ENCODE assay signal across 1 cellular context in the genomic region with DNA sequence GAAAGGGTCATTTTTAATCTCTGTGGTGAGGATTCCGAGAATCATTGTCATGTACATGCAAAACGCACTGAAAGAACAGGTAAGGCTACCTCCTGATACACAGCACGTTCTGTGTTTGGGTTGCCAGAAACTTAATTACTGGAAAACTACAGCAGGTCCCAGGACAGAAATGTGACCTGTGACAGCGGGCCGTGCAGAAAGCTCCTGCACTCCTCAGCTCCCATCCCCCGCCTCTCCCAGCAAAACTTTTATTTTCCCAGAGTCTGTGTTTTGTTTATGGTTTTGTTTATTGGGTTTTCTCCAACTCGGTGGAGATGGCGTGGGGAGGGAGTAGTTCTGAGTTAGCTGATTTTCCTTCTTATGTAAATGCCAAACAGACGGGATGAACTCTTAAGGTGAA.
TF ChIP-seq lines count a peak whose summit lies in the region.

No MANE protein-coding gene starts in this region.

TF ChIP-seq in SK-N-SH, 30 proteins besides CTCF, POLR2A, EP300 and RAD21 (continued from another document):
- TF ChIP-seq, protein P1, sequence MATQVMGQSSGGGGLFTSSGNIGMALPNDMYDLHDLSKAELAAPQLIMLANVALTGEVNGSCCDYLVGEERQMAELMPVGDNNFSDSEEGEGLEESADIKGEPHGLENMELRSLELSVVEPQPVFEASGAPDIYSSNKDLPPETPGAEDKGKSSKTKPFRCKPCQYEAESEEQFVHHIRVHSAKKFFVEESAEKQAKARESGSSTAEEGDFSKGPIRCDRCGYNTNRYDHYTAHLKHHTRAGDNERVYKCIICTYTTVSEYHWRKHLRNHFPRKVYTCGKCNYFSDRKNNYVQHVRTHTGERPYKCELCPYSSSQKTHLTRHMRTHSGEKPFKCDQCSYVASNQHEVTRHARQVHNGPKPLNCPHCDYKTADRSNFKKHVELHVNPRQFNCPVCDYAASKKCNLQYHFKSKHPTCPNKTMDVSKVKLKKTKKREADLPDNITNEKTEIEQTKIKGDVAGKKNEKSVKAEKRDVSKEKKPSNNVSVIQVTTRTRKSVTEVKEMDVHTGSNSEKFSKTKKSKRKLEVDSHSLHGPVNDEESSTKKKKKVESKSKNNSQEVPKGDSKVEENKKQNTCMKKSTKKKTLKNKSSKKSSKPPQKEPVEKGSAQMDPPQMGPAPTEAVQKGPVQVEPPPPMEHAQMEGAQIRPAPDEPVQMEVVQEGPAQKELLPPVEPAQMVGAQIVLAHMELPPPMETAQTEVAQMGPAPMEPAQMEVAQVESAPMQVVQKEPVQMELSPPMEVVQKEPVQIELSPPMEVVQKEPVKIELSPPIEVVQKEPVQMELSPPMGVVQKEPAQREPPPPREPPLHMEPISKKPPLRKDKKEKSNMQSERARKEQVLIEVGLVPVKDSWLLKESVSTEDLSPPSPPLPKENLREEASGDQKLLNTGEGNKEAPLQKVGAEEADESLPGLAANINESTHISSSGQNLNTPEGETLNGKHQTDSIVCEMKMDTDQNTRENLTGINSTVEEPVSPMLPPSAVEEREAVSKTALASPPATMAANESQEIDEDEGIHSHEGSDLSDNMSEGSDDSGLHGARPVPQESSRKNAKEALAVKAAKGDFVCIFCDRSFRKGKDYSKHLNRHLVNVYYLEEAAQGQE (IDR thresholded peaks at IDR 0.05; ENCODE audit: low read depth, low read length) = no peak
- TF ChIP-seq, protein P2, sequence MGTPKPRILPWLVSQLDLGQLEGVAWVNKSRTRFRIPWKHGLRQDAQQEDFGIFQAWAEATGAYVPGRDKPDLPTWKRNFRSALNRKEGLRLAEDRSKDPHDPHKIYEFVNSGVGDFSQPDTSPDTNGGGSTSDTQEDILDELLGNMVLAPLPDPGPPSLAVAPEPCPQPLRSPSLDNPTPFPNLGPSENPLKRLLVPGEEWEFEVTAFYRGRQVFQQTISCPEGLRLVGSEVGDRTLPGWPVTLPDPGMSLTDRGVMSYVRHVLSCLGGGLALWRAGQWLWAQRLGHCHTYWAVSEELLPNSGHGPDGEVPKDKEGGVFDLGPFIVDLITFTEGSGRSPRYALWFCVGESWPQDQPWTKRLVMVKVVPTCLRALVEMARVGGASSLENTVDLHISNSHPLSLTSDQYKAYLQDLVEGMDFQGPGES (IDR thresholded peaks at IDR 0.05; ENCODE audit: low read depth, low read length) = no peak
- TF ChIP-seq TCF12 (IDR thresholded peaks at IDR 0.05) = no peak
- TF ChIP-seq, protein P3, sequence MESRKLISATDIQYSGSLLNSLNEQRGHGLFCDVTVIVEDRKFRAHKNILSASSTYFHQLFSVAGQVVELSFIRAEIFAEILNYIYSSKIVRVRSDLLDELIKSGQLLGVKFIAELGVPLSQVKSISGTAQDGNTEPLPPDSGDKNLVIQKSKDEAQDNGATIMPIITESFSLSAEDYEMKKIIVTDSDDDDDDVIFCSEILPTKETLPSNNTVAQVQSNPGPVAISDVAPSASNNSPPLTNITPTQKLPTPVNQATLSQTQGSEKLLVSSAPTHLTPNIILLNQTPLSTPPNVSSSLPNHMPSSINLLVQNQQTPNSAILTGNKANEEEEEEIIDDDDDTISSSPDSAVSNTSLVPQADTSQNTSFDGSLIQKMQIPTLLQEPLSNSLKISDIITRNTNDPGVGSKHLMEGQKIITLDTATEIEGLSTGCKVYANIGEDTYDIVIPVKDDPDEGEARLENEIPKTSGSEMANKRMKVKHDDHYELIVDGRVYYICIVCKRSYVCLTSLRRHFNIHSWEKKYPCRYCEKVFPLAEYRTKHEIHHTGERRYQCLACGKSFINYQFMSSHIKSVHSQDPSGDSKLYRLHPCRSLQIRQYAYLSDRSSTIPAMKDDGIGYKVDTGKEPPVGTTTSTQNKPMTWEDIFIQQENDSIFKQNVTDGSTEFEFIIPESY (IDR thresholded peaks at IDR 0.05; ENCODE audit: borderline replicate concordance, low read depth) = no peak
- no peak for TF ChIP-seq RXRA (IDR thresholded peaks at IDR 0.05; ENCODE audit: borderline replicate concordance, low read depth)
- no peak for TF ChIP-seq GATA2 (CRISPR knock-in tag; IDR thresholded peaks at IDR 0.05)
- no peak for TF ChIP-seq RCOR1 (IDR thresholded peaks at IDR 0.05; ENCODE audit: low read length)
TF ChIP-seq in SK-N-SH: peak in this region for 0.
